1 cellular context compared by ENCODE assay signal in the genomic region with DNA sequence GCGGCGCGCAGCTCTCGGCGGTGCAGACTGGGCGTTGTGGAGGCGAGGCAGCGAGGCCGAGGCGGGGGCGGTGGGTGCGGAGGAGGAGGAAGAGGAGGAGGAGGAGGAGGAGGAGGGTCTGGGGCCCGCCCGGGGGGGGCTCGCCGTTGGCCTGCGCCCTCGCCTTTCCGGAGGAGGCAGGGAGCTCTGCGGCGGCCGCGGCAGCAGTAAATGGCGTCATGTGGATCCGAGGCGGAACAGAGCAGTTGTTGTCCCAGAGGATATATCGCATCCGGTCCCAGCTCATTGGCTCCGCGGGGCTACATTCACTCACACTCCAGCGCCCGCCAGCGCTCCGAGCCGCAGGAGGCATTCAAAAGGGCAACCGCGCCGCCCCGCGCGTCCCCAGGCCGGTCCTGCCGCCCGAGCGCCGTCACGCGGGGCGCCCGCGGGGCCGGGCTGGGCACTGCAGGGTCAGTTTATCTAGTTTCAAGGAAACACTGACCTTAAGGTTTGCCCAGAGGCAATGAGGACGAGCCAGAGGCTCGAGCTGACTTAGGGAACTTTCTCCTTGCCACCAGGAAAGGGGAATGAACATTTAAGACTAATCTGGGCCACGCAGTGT.
A peak's percentile ranks its signal among the peaks of the same experiment; 100 is the strongest.
TF ChIP-seq lines count a peak whose summit lies in the region.

A gene with protein sequence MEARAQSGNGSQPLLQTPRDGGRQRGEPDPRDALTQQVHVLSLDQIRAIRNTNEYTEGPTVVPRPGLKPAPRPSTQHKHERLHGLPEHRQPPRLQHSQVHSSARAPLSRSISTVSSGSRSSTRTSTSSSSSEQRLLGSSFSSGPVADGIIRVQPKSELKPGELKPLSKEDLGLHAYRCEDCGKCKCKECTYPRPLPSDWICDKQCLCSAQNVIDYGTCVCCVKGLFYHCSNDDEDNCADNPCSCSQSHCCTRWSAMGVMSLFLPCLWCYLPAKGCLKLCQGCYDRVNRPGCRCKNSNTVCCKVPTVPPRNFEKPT (minus strand): TSS at position 29 of the 604 bp plus-strand sequence. CDS start 3,421 bp downstream, outside the sequence.

TF ChIP-seq in HepG2, 621 proteins besides CTCF, POLR2A, EP300 and RAD21 (continued from another document and continues in another):
- TF ChIP-seq, protein P1, sequence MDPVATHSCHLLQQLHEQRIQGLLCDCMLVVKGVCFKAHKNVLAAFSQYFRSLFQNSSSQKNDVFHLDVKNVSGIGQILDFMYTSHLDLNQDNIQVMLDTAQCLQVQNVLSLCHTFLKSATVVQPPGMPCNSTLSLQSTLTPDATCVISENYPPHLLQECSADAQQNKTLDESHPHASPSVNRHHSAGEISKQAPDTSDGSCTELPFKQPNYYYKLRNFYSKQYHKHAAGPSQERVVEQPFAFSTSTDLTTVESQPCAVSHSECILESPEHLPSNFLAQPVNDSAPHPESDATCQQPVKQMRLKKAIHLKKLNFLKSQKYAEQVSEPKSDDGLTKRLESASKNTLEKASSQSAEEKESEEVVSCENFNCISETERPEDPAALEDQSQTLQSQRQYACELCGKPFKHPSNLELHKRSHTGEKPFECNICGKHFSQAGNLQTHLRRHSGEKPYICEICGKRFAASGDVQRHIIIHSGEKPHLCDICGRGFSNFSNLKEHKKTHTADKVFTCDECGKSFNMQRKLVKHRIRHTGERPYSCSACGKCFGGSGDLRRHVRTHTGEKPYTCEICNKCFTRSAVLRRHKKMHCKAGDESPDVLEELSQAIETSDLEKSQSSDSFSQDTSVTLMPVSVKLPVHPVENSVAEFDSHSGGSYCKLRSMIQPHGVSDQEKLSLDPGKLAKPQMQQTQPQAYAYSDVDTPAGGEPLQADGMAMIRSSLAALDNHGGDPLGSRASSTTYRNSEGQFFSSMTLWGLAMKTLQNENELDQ (CRISPR knock-in tag; IDR thresholded peaks at IDR 0.05; ENCODE audit: borderline replicate concordance) = no peak
- TF ChIP-seq NFE2 (CRISPR knock-in tag; IDR thresholded peaks at IDR 0.05) (no peak), HNRNPH1 (optimal IDR thresholded peaks at IDR 0.05; ENCODE audit: low read depth, low read length) (no peak), ZNF564 (CRISPR knock-in tag; IDR thresholded peaks at IDR 0.05) (0 out of 2 replicates have a peak, but pooled peaks have one; percentile 41), ETV5 (CRISPR knock-in tag; IDR thresholded peaks at IDR 0.05; ENCODE audit: borderline replicate concordance) (peak; percentile 93), JARID2 (CRISPR knock-in tag; IDR thresholded peaks at IDR 0.05; ENCODE audit: insufficient replicate concordance) (no peak), ZNF224 (CRISPR knock-in tag; IDR thresholded peaks at IDR 0.05) (no peak), RFX3 (CRISPR knock-in tag; IDR thresholded peaks at IDR 0.05) (no peak), ZNF777 (CRISPR knock-in tag; IDR thresholded peaks at IDR 0.05) (peak; percentile 28; the same call in 1 of the 2 replicates), MED13 (CRISPR knock-in tag; IDR thresholded peaks at IDR 0.05) (no peak), ESRRA (CRISPR knock-in tag; IDR thresholded peaks at IDR 0.05; ENCODE audit: low read depth) (no peak), KDM5B (CRISPR knock-in tag; IDR thresholded peaks at IDR 0.05; ENCODE audit: borderline replicate concordance) (no peak), MLLT10 (CRISPR knock-in tag; IDR thresholded peaks at IDR 0.05) (no peak), FIP1L1 (IDR thresholded peaks at IDR 0.05; ENCODE audit: borderline replicate concordance, insufficient read depth, low read depth, low read length) (no peak), ZNF101 (CRISPR knock-in tag; IDR thresholded peaks at IDR 0.05; ENCODE audit: borderline replicate concordance, low read depth) (no peak), ZNF850 (CRISPR knock-in tag; conservative IDR thresholded peaks at IDR 0.05) (no peak), SP1 (IDR thresholded peaks at IDR 0.05) (no peak), SP1 (CRISPR knock-in tag; IDR thresholded peaks at IDR 0.05) (no peak), BORCS8-MEF2B (CRISPR knock-in tag; IDR thresholded peaks at IDR 0.05) (no peak), KDM5A (IDR thresholded peaks at IDR 0.05; ENCODE audit: borderline replicate concordance, low read length) (no peak), CCAR2 (optimal IDR thresholded peaks at IDR 0.05; ENCODE audit: low read depth, low read length) (no peak), TOE1 (CRISPR knock-in tag; IDR thresholded peaks at IDR 0.05) (no peak), ZNF572 (CRISPR knock-in tag; IDR thresholded peaks at IDR 0.05) (no peak), MEIS1 (CRISPR knock-in tag; IDR thresholded peaks at IDR 0.05; ENCODE audit: borderline replicate concordance) (no peak), ZNF883 (CRISPR knock-in tag; IDR thresholded peaks at IDR 0.05; ENCODE audit: not compliant biosample characterization) (no peak), NRL (CRISPR knock-in tag; IDR thresholded peaks at IDR 0.05; ENCODE audit: borderline replicate concordance) (no peak), SP4 (CRISPR knock-in tag; IDR thresholded peaks at IDR 0.05) (peak; percentile 32; the same call in 1 of the 2 replicates), ZNF780A (CRISPR knock-in tag; IDR thresholded peaks at IDR 0.05) (no peak), KAT2B (IDR thresholded peaks at IDR 0.05; ENCODE audit: borderline replicate concordance, low read depth, low read length) (no peak), ATM (IDR thresholded peaks at IDR 0.05; ENCODE audit: borderline replicate concordance) (no peak), CREM (IDR thresholded peaks at IDR 0.05) (no peak), CREM (CRISPR knock-in tag; IDR thresholded peaks at IDR 0.05) (no peak), NCOA5 (CRISPR knock-in tag; IDR thresholded peaks at IDR 0.05) (no peak), ZNF256 (CRISPR knock-in tag; conservative IDR thresholded peaks at IDR 0.05) (no peak; the same call in 1 of the 2 replicates), ZNF17 (CRISPR knock-in tag; IDR thresholded peaks at IDR 0.05) (no peak), GFI1 (CRISPR knock-in tag; IDR thresholded peaks at IDR 0.05; ENCODE audit: borderline replicate concordance) (no peak), ZNF775 (CRISPR knock-in tag; IDR thresholded peaks at IDR 0.05; ENCODE audit: borderline replicate concordance) (no peak), ZFP36 (IDR thresholded peaks at IDR 0.05; ENCODE audit: borderline replicate concordance, low read depth, low read length, partially characterized antibody) (no peak), ZNF317 (CRISPR knock-in tag; IDR thresholded peaks at IDR 0.05) (no peak), DNMT3B (CRISPR knock-in tag; conservative IDR thresholded peaks at IDR 0.05) (no peak)
- TF ChIP-seq, protein P2, sequence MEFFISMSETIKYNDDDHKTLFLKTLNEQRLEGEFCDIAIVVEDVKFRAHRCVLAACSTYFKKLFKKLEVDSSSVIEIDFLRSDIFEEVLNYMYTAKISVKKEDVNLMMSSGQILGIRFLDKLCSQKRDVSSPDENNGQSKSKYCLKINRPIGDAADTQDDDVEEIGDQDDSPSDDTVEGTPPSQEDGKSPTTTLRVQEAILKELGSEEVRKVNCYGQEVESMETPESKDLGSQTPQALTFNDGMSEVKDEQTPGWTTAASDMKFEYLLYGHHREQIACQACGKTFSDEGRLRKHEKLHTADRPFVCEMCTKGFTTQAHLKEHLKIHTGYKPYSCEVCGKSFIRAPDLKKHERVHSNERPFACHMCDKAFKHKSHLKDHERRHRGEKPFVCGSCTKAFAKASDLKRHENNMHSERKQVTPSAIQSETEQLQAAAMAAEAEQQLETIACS (CRISPR knock-in tag; IDR thresholded peaks at IDR 0.05) = 0 out of 2 replicates have a peak, but pooled peaks have one; percentile 36
- TF ChIP-seq, protein P3, sequence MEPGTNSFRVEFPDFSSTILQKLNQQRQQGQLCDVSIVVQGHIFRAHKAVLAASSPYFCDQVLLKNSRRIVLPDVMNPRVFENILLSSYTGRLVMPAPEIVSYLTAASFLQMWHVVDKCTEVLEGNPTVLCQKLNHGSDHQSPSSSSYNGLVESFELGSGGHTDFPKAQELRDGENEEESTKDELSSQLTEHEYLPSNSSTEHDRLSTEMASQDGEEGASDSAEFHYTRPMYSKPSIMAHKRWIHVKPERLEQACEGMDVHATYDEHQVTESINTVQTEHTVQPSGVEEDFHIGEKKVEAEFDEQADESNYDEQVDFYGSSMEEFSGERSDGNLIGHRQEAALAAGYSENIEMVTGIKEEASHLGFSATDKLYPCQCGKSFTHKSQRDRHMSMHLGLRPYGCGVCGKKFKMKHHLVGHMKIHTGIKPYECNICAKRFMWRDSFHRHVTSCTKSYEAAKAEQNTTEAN (CRISPR knock-in tag; conservative IDR thresholded peaks at IDR 0.05) = peak; percentile 64; the same call in 1 of the 2 replicates
- TF ChIP-seq, protein P4, sequence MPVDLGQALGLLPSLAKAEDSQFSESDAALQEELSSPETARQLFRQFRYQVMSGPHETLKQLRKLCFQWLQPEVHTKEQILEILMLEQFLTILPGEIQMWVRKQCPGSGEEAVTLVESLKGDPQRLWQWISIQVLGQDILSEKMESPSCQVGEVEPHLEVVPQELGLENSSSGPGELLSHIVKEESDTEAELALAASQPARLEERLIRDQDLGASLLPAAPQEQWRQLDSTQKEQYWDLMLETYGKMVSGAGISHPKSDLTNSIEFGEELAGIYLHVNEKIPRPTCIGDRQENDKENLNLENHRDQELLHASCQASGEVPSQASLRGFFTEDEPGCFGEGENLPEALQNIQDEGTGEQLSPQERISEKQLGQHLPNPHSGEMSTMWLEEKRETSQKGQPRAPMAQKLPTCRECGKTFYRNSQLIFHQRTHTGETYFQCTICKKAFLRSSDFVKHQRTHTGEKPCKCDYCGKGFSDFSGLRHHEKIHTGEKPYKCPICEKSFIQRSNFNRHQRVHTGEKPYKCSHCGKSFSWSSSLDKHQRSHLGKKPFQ (CRISPR knock-in tag; IDR thresholded peaks at IDR 0.05; ENCODE audit: insufficient replicate concordance) = no peak
- TF ChIP-seq, protein P5, sequence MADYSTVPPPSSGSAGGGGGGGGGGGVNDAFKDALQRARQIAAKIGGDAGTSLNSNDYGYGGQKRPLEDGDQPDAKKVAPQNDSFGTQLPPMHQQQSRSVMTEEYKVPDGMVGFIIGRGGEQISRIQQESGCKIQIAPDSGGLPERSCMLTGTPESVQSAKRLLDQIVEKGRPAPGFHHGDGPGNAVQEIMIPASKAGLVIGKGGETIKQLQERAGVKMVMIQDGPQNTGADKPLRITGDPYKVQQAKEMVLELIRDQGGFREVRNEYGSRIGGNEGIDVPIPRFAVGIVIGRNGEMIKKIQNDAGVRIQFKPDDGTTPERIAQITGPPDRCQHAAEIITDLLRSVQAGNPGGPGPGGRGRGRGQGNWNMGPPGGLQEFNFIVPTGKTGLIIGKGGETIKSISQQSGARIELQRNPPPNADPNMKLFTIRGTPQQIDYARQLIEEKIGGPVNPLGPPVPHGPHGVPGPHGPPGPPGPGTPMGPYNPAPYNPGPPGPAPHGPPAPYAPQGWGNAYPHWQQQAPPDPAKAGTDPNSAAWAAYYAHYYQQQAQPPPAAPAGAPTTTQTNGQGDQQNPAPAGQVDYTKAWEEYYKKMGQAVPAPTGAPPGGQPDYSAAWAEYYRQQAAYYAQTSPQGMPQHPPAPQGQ (CRISPR knock-in tag; IDR thresholded peaks at IDR 0.05; ENCODE audit: borderline replicate concordance) = no peak
- TF ChIP-seq, protein P6, sequence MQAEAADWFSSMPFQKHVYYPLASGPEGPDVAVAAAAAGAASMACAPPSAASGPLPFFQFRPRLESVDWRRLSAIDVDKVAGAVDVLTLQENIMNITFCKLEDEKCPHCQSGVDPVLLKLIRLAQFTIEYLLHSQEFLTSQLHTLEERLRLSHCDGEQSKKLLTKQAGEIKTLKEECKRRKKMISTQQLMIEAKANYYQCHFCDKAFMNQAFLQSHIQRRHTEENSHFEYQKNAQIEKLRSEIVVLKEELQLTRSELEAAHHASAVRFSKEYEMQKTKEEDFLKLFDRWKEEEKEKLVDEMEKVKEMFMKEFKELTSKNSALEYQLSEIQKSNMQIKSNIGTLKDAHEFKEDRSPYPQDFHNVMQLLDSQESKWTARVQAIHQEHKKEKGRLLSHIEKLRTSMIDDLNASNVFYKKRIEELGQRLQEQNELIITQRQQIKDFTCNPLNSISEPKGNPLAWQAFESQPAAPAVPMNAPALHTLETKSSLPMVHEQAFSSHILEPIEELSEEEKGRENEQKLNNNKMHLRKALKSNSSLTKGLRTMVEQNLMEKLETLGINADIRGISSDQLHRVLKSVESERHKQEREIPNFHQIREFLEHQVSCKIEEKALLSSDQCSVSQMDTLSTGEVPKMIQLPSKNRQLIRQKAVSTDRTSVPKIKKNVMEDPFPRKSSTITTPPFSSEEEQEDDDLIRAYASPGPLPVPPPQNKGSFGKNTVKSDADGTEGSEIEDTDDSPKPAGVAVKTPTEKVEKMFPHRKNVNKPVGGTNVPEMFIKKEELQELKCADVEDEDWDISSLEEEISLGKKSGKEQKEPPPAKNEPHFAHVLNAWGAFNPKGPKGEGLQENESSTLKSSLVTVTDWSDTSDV (CRISPR knock-in tag; IDR thresholded peaks at IDR 0.05) = no peak
- TF ChIP-seq, protein P7, sequence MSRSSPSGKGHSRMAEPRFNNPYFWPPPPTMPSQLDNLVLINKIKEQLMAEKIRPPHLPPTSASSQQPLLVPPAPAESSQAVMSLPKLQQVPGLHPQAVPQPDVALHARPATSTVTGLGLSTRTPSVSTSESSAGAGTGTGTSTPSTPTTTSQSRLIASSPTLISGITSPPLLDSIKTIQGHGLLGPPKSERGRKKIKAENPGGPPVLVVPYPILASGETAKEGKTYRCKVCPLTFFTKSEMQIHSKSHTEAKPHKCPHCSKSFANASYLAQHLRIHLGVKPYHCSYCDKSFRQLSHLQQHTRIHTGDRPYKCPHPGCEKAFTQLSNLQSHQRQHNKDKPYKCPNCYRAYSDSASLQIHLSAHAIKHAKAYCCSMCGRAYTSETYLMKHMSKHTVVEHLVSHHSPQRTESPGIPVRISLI (CRISPR knock-in tag; IDR thresholded peaks at IDR 0.05; ENCODE audit: borderline replicate concordance) = no peak
- TF ChIP-seq, protein P8, sequence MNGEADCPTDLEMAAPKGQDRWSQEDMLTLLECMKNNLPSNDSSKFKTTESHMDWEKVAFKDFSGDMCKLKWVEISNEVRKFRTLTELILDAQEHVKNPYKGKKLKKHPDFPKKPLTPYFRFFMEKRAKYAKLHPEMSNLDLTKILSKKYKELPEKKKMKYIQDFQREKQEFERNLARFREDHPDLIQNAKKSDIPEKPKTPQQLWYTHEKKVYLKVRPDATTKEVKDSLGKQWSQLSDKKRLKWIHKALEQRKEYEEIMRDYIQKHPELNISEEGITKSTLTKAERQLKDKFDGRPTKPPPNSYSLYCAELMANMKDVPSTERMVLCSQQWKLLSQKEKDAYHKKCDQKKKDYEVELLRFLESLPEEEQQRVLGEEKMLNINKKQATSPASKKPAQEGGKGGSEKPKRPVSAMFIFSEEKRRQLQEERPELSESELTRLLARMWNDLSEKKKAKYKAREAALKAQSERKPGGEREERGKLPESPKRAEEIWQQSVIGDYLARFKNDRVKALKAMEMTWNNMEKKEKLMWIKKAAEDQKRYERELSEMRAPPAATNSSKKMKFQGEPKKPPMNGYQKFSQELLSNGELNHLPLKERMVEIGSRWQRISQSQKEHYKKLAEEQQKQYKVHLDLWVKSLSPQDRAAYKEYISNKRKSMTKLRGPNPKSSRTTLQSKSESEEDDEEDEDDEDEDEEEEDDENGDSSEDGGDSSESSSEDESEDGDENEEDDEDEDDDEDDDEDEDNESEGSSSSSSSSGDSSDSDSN (CRISPR knock-in tag; IDR thresholded peaks at IDR 0.05) = peak; percentile 77
